In genomic region chr6:24910850-24911712, GRCh38 we compare ENCODE assay signal across 7 cellular contexts. TPM values are rescaled to one million over a fixed set of nuclear protein-coding genes. Genes with fewer than 3 reads are reported as not detected.
DNase-seq lines count a peak whose midpoint lies in the region; ATAC-seq, FAIRE-seq and TF ChIP-seq lines count a peak whose summit lies in the region.

No MANE protein-coding gene starts in this region.

- DNase-seq in Karpas-422 (peak; percentile 83), caudate nucleus (lab: John Stamatoyannopoulos, UW) (peak in 51 of 61 donors; percentile 15 to 82 (median 57)), keratinocyte (ENCODE audit: low read depth, low spot score) (no peak), smooth muscle cell (lab: John Stamatoyannopoulos, UW; ENCODE audit: unreplicated experiment) (peak; percentile 19)
- DNase-seq in T-helper 2 cell treated with Interferon-gamma antibody and Interleukin-4, amounts not matched to agents 5 μg/mL and 100 μg/mL, for 36 hours (ENCODE audit: low spot score): no peak

- H3K9me1 ChIP-seq in keratinocyte (ENCODE audit: control insufficient read depth, extremely low read depth, insufficient read depth, low read length): no peaks in the 10 kb centered on the region

- H3K79me2 ChIP-seq in Karpas-422 (ENCODE audit: low read length): peaks cover 96% of the 10 kb centered on the region
- H3K79me2 ChIP-seq in keratinocyte (ENCODE audit: control insufficient read depth, insufficient read depth, low read length): no peaks in the 10 kb centered on the region
- H3K79me2 ChIP-seq in smooth muscle cell (ENCODE audit: low read depth): no peaks in the 10 kb centered on the region

- peak overlapping the region; percentile 76 for H3K27ac Mint-ChIP-seq in T-helper 2 cell treated with Interferon-gamma antibody and Interleukin-4, amounts not matched to agents 5 μg/mL and 100 μg/mL, for 36 hours

- H3K4me3 Mint-ChIP-seq in T-helper 2 cell treated with Interferon-gamma antibody and Interleukin-4, amounts not matched to agents 5 μg/mL and 100 μg/mL, for 36 hours: peak overlapping the region; percentile 89

- H3K9me3 ChIP-seq in Karpas-422 (ENCODE audit: low read length) (no peaks in the 10 kb centered on the region), keratinocyte (ENCODE audit: control insufficient read depth, low read depth, low read length) (no peaks in the 10 kb centered on the region), smooth muscle cell (replicated peaks; ENCODE audit: low read depth) (no peaks in the 10 kb centered on the region)

- H3K27me3 ChIP-seq in Karpas-422 (ENCODE audit: low read length) (no peaks in the 10 kb centered on the region), keratinocyte (ENCODE audit: control insufficient read depth, extremely low read depth, insufficient read depth, low read length) (peaks cover 65% of the 10 kb centered on the region), smooth muscle cell (ENCODE audit: low read depth) (peaks cover 7% of the 10 kb centered on the region)

- H3K36me3 ChIP-seq in Karpas-422 (ENCODE audit: insufficient read depth, low read length): peaks cover 16% of the 10 kb centered on the region
- no peaks in the 10 kb centered on the region for H3K36me3 ChIP-seq in keratinocyte (ENCODE audit: control insufficient read depth in 2 of 2, extremely low read depth in 1 of 2, insufficient read depth in 2 of 2, low read length in 2 of 2)
- H3K36me3 ChIP-seq in smooth muscle cell (ENCODE audit: low read depth): no peaks in the 10 kb centered on the region

- H3K9ac ChIP-seq in Karpas-422 (ENCODE audit: low read length): peak overlapping the region; percentile 93
- no peak overlapping the region for H3K9ac ChIP-seq in keratinocyte (ENCODE audit: control insufficient read depth, extremely low read depth, insufficient read depth, low read length)
- peak overlapping the region; percentile 20 for H3K9ac ChIP-seq in smooth muscle cell (ENCODE audit: low read depth)

- H3K9me2 ChIP-seq in Karpas-422 (replicated peaks; ENCODE audit: insufficient read depth, low read length): no peaks in the 10 kb centered on the region

- H3K4me1 ChIP-seq in Karpas-422 (ENCODE audit: low read length): peaks cover 85% of the 10 kb centered on the region
- H3K4me1 ChIP-seq in keratinocyte (ENCODE audit: control insufficient read depth, extremely low read depth, insufficient read depth, low read length): peaks cover 7% of the 10 kb centered on the region
- H3K4me1 ChIP-seq in smooth muscle cell (ENCODE audit: low read depth): peaks cover 10% of the 10 kb centered on the region

- peak overlapping the region; percentile 94 for H3K4me2 ChIP-seq in Karpas-422 (ENCODE audit: low read depth, low read length, poor library complexity, severe bottlenecking)
- peak overlapping the region; percentile 70 for H3K4me2 ChIP-seq in keratinocyte (ENCODE audit: control insufficient read depth, extremely low read depth, insufficient read depth, low read depth, low read length)
- H3K4me2 ChIP-seq in smooth muscle cell: peak overlapping the region; percentile 99

- no peak for FAIRE-seq in keratinocyte (lab: Jason Lieb, UNC)

- no peak for TF ChIP-seq CTCF in keratinocyte (optimal IDR thresholded peaks at IDR 0.05 in 1 of 3, IDR thresholded peaks at IDR 0.05 in 1 of 3, conservative IDR thresholded peaks at IDR 0.05 in 1 of 3; ENCODE audit: extremely low read depth in 1 of 3, insufficient read depth in 2 of 3, low read length in 3 of 3)
- no peak for TF ChIP-seq CTCF in smooth muscle cell (IDR thresholded peaks at IDR 0.05; ENCODE audit: borderline replicate concordance, insufficient read depth, poor library complexity, severe bottlenecking)

- no peak overlapping the region for H2AFZ ChIP-seq in Karpas-422 (ENCODE audit: low read length)
- H2AFZ ChIP-seq in keratinocyte (ENCODE audit: control insufficient read depth, low read length): no peak overlapping the region
- peak overlapping the region; percentile 86 for H2AFZ ChIP-seq in smooth muscle cell (ENCODE audit: low read depth)

- ATAC-seq in GM19324 (IDR thresholded peaks at IDR 0.05; ENCODE audit: low FRiP score, unreplicated experiment): peak; percentile 19
- no peak for ATAC-seq in HG03135 (IDR thresholded peaks at IDR 0.05; ENCODE audit: unreplicated experiment)

- H3K4me1 Mint-ChIP-seq in T-helper 2 cell treated with Interferon-gamma antibody and Interleukin-4, amounts not matched to agents 5 μg/mL and 100 μg/mL, for 36 hours (ENCODE audit: low read depth): peaks cover 64% of the 10 kb centered on the region

- no peaks in the 10 kb centered on the region for H3K9me3 Mint-ChIP-seq in T-helper 2 cell treated with Interferon-gamma antibody and Interleukin-4, amounts not matched to agents 5 μg/mL and 100 μg/mL, for 36 hours

- H3F3A ChIP-seq in smooth muscle cell (ENCODE audit: low read depth): peaks cover 10% of the 10 kb centered on the region

- dilution Hi-C loops in keratinocyte (cut with MboI; ENCODE audit: extremely low pct_ligation_motif_present, low sequenced_read_pairs): no loop called here

- no peaks in the 10 kb centered on the region for H4K20me1 ChIP-seq in Karpas-422 (ENCODE audit: insufficient read depth, low read depth, low read length)
- no peaks in the 10 kb centered on the region for H4K20me1 ChIP-seq in keratinocyte (ENCODE audit: control insufficient read depth, extremely low read depth, insufficient read depth, low read length)
- no peaks in the 10 kb centered on the region for H4K20me1 ChIP-seq in smooth muscle cell (ENCODE audit: low read depth)

- peak overlapping the region; percentile 79 for H3K4me3 ChIP-seq in Karpas-422 (ENCODE audit: low read length)
- peak overlapping the region in 2 of 3 experiments; percentile 16 to 39 for H3K4me3 ChIP-seq in keratinocyte (ENCODE audit: control insufficient read depth in 2 of 3, extremely low read depth in 1 of 3, insufficient read depth in 2 of 3, low read depth in 1 of 3, low read length in 3 of 3)
- H3K4me3 ChIP-seq in smooth muscle cell: peak overlapping the region; percentile 70

- no peaks in the 10 kb centered on the region for H3K27me3 Mint-ChIP-seq in T-helper 2 cell treated with Interferon-gamma antibody and Interleukin-4, amounts not matched to agents 5 μg/mL and 100 μg/mL, for 36 hours (ENCODE audit: low read depth)

- 1% methylated on average over 43 of the region's 60 CpGs for WGBS in smooth muscle cell (ENCODE audit: low lambda C conversion rate)

- peaks cover 78% of the 10 kb centered on the region for H3K36me3 Mint-ChIP-seq in T-helper 2 cell treated with Interferon-gamma antibody and Interleukin-4, amounts not matched to agents 5 μg/mL and 100 μg/mL, for 36 hours (ENCODE audit: low read depth)

- peak overlapping the region; percentile 100 for H3K27ac ChIP-seq in Karpas-422 (ENCODE audit: low read length)
- H3K27ac ChIP-seq in caudate nucleus (ENCODE audit: low read depth, low read length): peak overlapping the region; percentile 91
- H3K27ac ChIP-seq in keratinocyte (ENCODE audit: control insufficient read depth, insufficient read depth, low read length): no peak overlapping the region
- no peak overlapping the region for H3K27ac ChIP-seq in smooth muscle cell (ENCODE audit: low read depth)

RNA-seq across cellular contexts. Expression of gene RIPOR2, which starts 24.7 kb away (rescaled TPM):
- 72.1 and 73.8 TPM in 2 replicates for total RNA-seq in Karpas-422 (2014; rRNA removed; shearing (Covaris generic); ENCODE audit: low replicate concordance)
- polyA plus RNA-seq in keratinocyte (0.01 to 0.07 TPM (median 0.01 TPM) in 3 replicates), smooth muscle cell (2.3 and 7.6 TPM in 2 replicates)
- polyA plus RNA-seq in keratinocyte (2011; ENCODE audit: low read depth): 0.29 TPM
- polyA plus RNA-seq in keratinocyte (2011; cell fraction: cytosol; rRNA removed): 0.01 and 0.02 TPM in 2 replicates
- 0.06 and 0.07 TPM in 2 replicates for polyA plus RNA-seq in keratinocyte (2011; cell fraction: nucleus; rRNA removed)
- polyA plus RNA-seq in keratinocyte (2012; ENCODE audit: low replicate concordance): 0.10 TPM in 1 of 2 replicates, not detected in the other
- 0.10 TPM in 1 of 3 replicates, not detected in the others for polyA minus RNA-seq in keratinocyte
- not detected for polyA minus RNA-seq in keratinocyte (2011; cell fraction: cytosol; rRNA and poly(A)+ RNA removed)
- not detected in 2 replicates for polyA minus RNA-seq in keratinocyte (2011; cell fraction: nucleus; rRNA and poly(A)+ RNA removed)
- 5.6 and 6.6 TPM in 2 replicates for total RNA-seq in smooth muscle cell

Comparison
In these comparisons a context has a peak if more than half of its experiments do, and no peak if none do; other contexts are left out.
1. DNase-seq: peak in Karpas-422 (single experiment), caudate nucleus (51 of 61) and smooth muscle cell (single experiment); none in T-helper 2 cell treated with Interferon-gamma antibody and Interleukin-4, amounts not matched to agents 5 μg/mL and 100 μg/mL, for 36 hours (single experiment) and keratinocyte (single experiment).
2. H3K27ac ChIP-seq: peak in Karpas-422 (single experiment) and caudate nucleus (single experiment); none in keratinocyte (single experiment) and smooth muscle cell (single experiment).
3. H3K4me3 ChIP-seq: peak in every context shown above with its lines; median percentile 79 in Karpas-422; 70 in smooth muscle cell; 28 in keratinocyte.
4. Peak in every context shown above with its lines, with median percentiles within 50 percentile points of each other: H3K4me2 ChIP-seq.